In genomic region chr1:2534315-2534714, GRCh38 we compare ENCODE assay signal across 19 cellular contexts. TPM values are rescaled to one million over a fixed set of nuclear protein-coding genes. Genes with fewer than 3 reads are reported as not detected.
"Had no signal": no experiment of that assay in that cellular context is flagged by ENCODE, and none has a peak within 500 bp of the region (broad histone marks: within the 10 kb centered on the region; RNA-seq: fewer than 3 reads in every experiment).

No MANE protein-coding gene starts in this region.

- H3K27ac ChIP-seq: adrenal gland, neural progenitor cell, thoracic aorta had no signal

- H3K9me3 Mint-ChIP-seq: activated naive CD4-positive, alpha-beta T cell treated with anti-CD3 and anti-CD28 coated beads, Interleukin-2, amount 50 U/mL, for 24 hours; naive B cell; neural progenitor cell; stimulated activated effector memory CD8-positive, alpha-beta T cell treated with anti-CD3 and anti-CD28 coated beads, Interleukin-12 subunit alpha, Interleukin-12 subunit beta, amount 100 ng/mL, for 72 hours had no signal

- H3K36me3 ChIP-seq: adrenal gland, neural progenitor cell, thoracic aorta had no signal

- H2AFZ ChIP-seq: neural progenitor cell had no signal

- DNase-seq: activated CD4-positive, alpha-beta T cell treated with anti-CD3 and anti-CD28 coated beads, Interleukin-2, amount 50 U/mL, for 48 hours; activated gamma-delta T cell; adrenal gland; effector memory CD4-positive, alpha-beta T cell; foreskin melanocyte; left ventricle myocardium superior; naive B cell; stimulated activated CD4-positive, alpha-beta T cell treated with anti-CD3 and anti-CD28 coated beads, Interleukin-4, amount 100 ng/mL, for 24 hours; T-helper 2 cell had no signal

- FAIRE-seq: small intestine had no signal

- H3K36me3 Mint-ChIP-seq: activated naive CD4-positive, alpha-beta T cell treated with anti-CD3 and anti-CD28 coated beads, Interleukin-2, amount 50 U/mL, for 24 hours; naive B cell; neural progenitor cell; stimulated activated effector memory CD8-positive, alpha-beta T cell treated with anti-CD3 and anti-CD28 coated beads, Interleukin-12 subunit alpha, Interleukin-12 subunit beta, amount 100 ng/mL, for 72 hours had no signal

- H3K9me3 ChIP-seq: adrenal gland, mucosa of descending colon, thoracic aorta had no signal

- H3K4me3 ChIP-seq: adrenal gland, mucosa of descending colon, neural progenitor cell, thoracic aorta had no signal

- H3K4me1 Mint-ChIP-seq: stimulated activated effector memory CD8-positive, alpha-beta T cell treated with anti-CD3 and anti-CD28 coated beads, Interleukin-12 subunit alpha, Interleukin-12 subunit beta, amount 100 ng/mL, for 72 hours had no signal

- H3K27ac Mint-ChIP-seq: stimulated activated effector memory CD8-positive, alpha-beta T cell treated with anti-CD3 and anti-CD28 coated beads, Interleukin-12 subunit alpha, Interleukin-12 subunit beta, amount 100 ng/mL, for 72 hours had no signal

- ATAC-seq: left ventricle myocardium superior; stimulated activated effector memory CD8-positive, alpha-beta T cell treated with anti-CD3 and anti-CD28 coated beads, Interleukin-12 subunit alpha, Interleukin-12 subunit beta, amount 100 ng/mL, for 72 hours had no signal

- H3K9ac ChIP-seq: neural progenitor cell had no signal

- H3K4me3 Mint-ChIP-seq: activated naive CD4-positive, alpha-beta T cell treated with anti-CD3 and anti-CD28 coated beads, Interleukin-2, amount 50 U/mL, for 24 hours; stimulated activated effector memory CD8-positive, alpha-beta T cell treated with anti-CD3 and anti-CD28 coated beads, Interleukin-12 subunit alpha, Interleukin-12 subunit beta, amount 100 ng/mL, for 72 hours had no signal

- H3K27me3 Mint-ChIP-seq: activated naive CD4-positive, alpha-beta T cell treated with anti-CD3 and anti-CD28 coated beads, Interleukin-2, amount 50 U/mL, for 24 hours had no signal

RNA-seq across cellular contexts. Expression of gene HES5, which starts 4.3 kb away (rescaled TPM):
- total RNA-seq: adrenal gland, chondrocyte, fibroblast of lung, osteocyte, pulmonary artery endothelial cell had no signal
- polyA plus RNA-seq: adrenal gland, fibroblast of lung had no signal
